18 cellular contexts compared by ENCODE assay signal in the genomic region with DNA sequence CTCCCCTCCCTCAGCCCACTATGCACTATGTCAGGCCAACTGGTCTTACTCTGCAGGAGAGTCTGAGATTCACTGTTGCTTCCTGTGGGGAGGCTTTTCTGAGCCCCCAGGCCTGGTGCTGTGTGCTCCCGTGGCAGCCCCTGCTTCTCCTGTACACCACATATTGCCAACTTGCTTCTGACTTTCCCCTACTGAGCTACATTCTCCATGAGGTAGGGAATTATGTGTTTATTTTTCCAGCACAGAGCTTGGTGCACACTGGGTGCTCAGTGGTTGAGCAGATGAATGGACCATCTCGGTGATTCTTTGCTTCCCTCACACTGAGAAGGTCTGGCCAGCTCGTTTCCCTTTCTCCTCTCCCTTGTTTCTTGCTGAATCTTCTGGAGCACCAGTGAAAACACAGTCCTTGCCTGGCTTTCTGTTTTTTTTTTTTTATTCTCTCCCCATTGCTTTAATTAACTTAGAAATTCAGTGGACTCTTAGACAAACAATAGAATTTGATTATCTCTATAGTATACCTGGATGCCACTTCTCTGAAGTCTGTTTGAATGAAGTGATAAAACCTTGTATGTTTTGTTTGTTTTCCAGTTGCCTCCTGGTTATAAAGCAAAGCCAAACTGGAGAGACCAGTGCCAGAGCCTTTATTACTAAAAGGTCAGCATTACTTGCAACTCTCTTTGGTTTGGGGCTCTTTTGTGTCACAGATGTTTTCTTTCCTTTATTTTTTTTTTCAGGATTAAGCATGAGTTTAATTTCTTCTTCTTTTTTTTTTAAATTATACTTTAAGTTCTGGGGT. TPM values are rescaled to one million over a fixed set of nuclear protein-coding genes. Genes with fewer than 3 reads are reported as not detected.
DNase-seq lines count a peak whose midpoint lies in the region; ATAC-seq, FAIRE-seq and TF ChIP-seq lines count a peak whose summit lies in the region.
"Had no signal": no experiment of that assay in that cellular context is flagged by ENCODE, and none has a peak within 500 bp of the region (broad histone marks: within the 10 kb centered on the region; RNA-seq: fewer than 3 reads in every experiment).

No MANE protein-coding gene starts in this region.

- no peak for TF ChIP-seq RAD21 in IMR-90 (IDR thresholded peaks at IDR 0.05; ENCODE audit: low read length)

- peaks cover 37% of the 10 kb centered on the region for H3K4me1 Mint-ChIP-seq in CD14-positive monocyte
- peaks cover 16% of the 10 kb centered on the region for H3K4me1 Mint-ChIP-seq in astrocyte (ENCODE audit: low read depth, unreplicated experiment)
- no peaks in the 10 kb centered on the region for H3K4me1 Mint-ChIP-seq in CD8-positive, alpha-beta T cell (ENCODE audit: low read depth)
- H3K4me1 Mint-ChIP-seq: activated CD4-positive, alpha-beta T cell treated with anti-CD3 and anti-CD28 coated beads, Interleukin-2, amount 10 ng/mL, durations not matched to agents 24 days and 14 days; activated naive CD8-positive, alpha-beta T cell treated with anti-CD3 and anti-CD28 coated beads, Interleukin-2, amount 10 ng/mL, durations not matched to agents 7 days and 5 days had no signal

- H3K14ac ChIP-seq in IMR-90 (replicated peaks; ENCODE audit: low read depth, low read length): peak overlapping the region; percentile 68; the same call in 1 of the 2 replicates
- H3K14ac ChIP-seq in mesenchymal stem cell (ENCODE audit: low read length in 2 of 2): peak overlapping the region in 1 of 2 experiments; percentile 73

- CTCF ChIA-PET in IMR-90 (lab: Yijun Ruan, JAX): interaction anchor here (0.6 kb wide), 2 partner anchors 100 to 125 kb away, joined by 3 to 4 read pairs; no protein-coding TSS in a partner anchor
- CTCF ChIA-PET in CD8-positive, alpha-beta T cell (lab: Charles Lee): no interaction called here

- FAIRE-seq in astrocyte (lab: Jason Lieb, UNC): no peak

- no peak; the same call in 1 of the 2 replicates for ATAC-seq in IMR-90 (ENCODE audit: low read depth)
- no peak for ATAC-seq in CD8-positive, alpha-beta T cell

- H3K9me3 ChIP-seq in IMR-90 (ENCODE audit: control insufficient read depth, insufficient read depth, low read length) (no peaks in the 10 kb centered on the region), astrocyte (ENCODE audit: insufficient read depth, low read depth, low read length) (no peaks in the 10 kb centered on the region), mesenchymal stem cell (ENCODE audit: control insufficient read depth, low read length) (peaks cover 2% of the 10 kb centered on the region), Karpas-422 (ENCODE audit: low read length) (no peaks in the 10 kb centered on the region)
- no peaks in the 10 kb centered on the region for H3K9me3 ChIP-seq in CD8-positive, alpha-beta T cell (ENCODE audit: low read length)

- H3K36me3 ChIP-seq in IMR-90 (ENCODE audit: control insufficient read depth, insufficient read depth, low read length) (no peaks in the 10 kb centered on the region), astrocyte (ENCODE audit: insufficient read depth, low read length) (no peaks in the 10 kb centered on the region), mesenchymal stem cell (ENCODE audit: control insufficient read depth in 1 of 2, insufficient read depth in 2 of 2, low read depth in 1 of 2, low read length in 2 of 2) (no peaks in the 10 kb centered on the region), Karpas-422 (ENCODE audit: insufficient read depth, low read length) (no peaks in the 10 kb centered on the region)
- H3K36me3 ChIP-seq in CD8-positive, alpha-beta T cell (ENCODE audit: insufficient read depth, low read length): no peaks in the 10 kb centered on the region

- no peaks in the 10 kb centered on the region for H3K9me2 ChIP-seq in Karpas-422 (replicated peaks; ENCODE audit: insufficient read depth, low read length)

- H2BK12ac ChIP-seq in mesenchymal stem cell (ENCODE audit: low read length in 2 of 2): peak overlapping the region; percentile 51 to 96

- no peak overlapping the region for H2AK9ac ChIP-seq in IMR-90 (replicated peaks; ENCODE audit: low read depth, low read length, poor library complexity)

- TF ChIP-seq CTCF in CD14-positive monocyte (IDR thresholded peaks at IDR 0.05): no peak
- TF ChIP-seq CTCF in IMR-90 (conservative IDR thresholded peaks at IDR 0.05; ENCODE audit: low read depth, low read length): no peak
- TF ChIP-seq CTCF in astrocyte (IDR thresholded peaks at IDR 0.05; ENCODE audit: insufficient read depth, low read depth, low read length): no peak
- TF ChIP-seq CTCF in CD8-positive, alpha-beta T cell (IDR thresholded peaks at IDR 0.05): no peak

- BruUV-seq in IMR-90 (replicated peaks; lab: Mats Ljungman, UMichigan): no TSS peak

- H3K27ac ChIP-seq in IMR-90 (ENCODE audit: insufficient read depth, low read length) (peak overlapping the region; percentile 46), astrocyte (ENCODE audit: low read depth, low read length) (peak overlapping the region; percentile 71), mesenchymal stem cell (ENCODE audit: low read length, poor library complexity, severe bottlenecking) (no peak overlapping the region), Karpas-422 (ENCODE audit: low read length) (no peak overlapping the region)
- H3K27ac ChIP-seq in CD8-positive, alpha-beta T cell (ENCODE audit: low read depth, low read length): no peak overlapping the region

- H2BK5ac ChIP-seq in IMR-90 (ENCODE audit: low read depth, low read length, poor library complexity, severe bottlenecking) (peak overlapping the region; percentile 22), mesenchymal stem cell (ENCODE audit: low read depth, low read length, poor library complexity, severe bottlenecking) (no peak overlapping the region)

- peak overlapping the region; percentile 54 for H2AFZ ChIP-seq in IMR-90 (replicated peaks; ENCODE audit: low read length, poor library complexity)
- peak overlapping the region; percentile 39 for H2AFZ ChIP-seq in astrocyte (ENCODE audit: low read depth, low read length)
- H2AFZ ChIP-seq in mesenchymal stem cell (ENCODE audit: low read depth, low read length): peak overlapping the region; percentile 29
- H2AFZ ChIP-seq in Karpas-422 (ENCODE audit: low read length): no peak overlapping the region

- H3K79me1 ChIP-seq in IMR-90 (ENCODE audit: low read depth in 1 of 2, low read length in 2 of 2): 0 out of 4 replicates have a peak, but pooled peaks cover 0 to 5% of the 10 kb centered on the region in 2 experiments
- no peaks in the 10 kb centered on the region for H3K79me1 ChIP-seq in mesenchymal stem cell (replicated peaks; ENCODE audit: low read length, poor library complexity, severe bottlenecking)

- H3K4ac ChIP-seq in IMR-90 (ENCODE audit: low read depth, low read length) (peak overlapping the region; percentile 61), mesenchymal stem cell (ENCODE audit: low read depth in 1 of 2, low read length in 2 of 2) (peak overlapping the region; percentile 29 to 76)

- H2BK120ac ChIP-seq in IMR-90 (ENCODE audit: low read depth, low read length): peak overlapping the region; percentile 63
- peak overlapping the region; percentile 21 for H2BK120ac ChIP-seq in mesenchymal stem cell (ENCODE audit: low read depth, low read length)

- H3K79me2 ChIP-seq in astrocyte (ENCODE audit: insufficient read depth, low read length) (no peaks in the 10 kb centered on the region), Karpas-422 (ENCODE audit: low read length) (no peaks in the 10 kb centered on the region)

- in situ Hi-C loops in IMR-90 (cut with MboI; ENCODE audit: low sequenced_read_pairs): no loop called here

- dilution Hi-C loops in IMR-90 (cut with HindIII; ENCODE audit: low sequenced_read_pairs, unreplicated experiment): no loop called here

- POLR2A ChIA-PET in IMR-90 (lab: Charles Lee; ENCODE audit: unreplicated experiment): no interaction called here
- POLR2A ChIA-PET in CD8-positive, alpha-beta T cell (lab: Charles Lee): no interaction called here

- H2BK15ac ChIP-seq in IMR-90 (ENCODE audit: low read depth, low read length) (no peak overlapping the region), mesenchymal stem cell (ENCODE audit: low read depth, poor library complexity, severe bottlenecking) (peak overlapping the region; percentile 30)

- peak overlapping the region; percentile 19; the same call in 1 of the 2 replicates for H3K56ac ChIP-seq in IMR-90 (ENCODE audit: extremely low read depth, insufficient read depth, low read length)

- peak overlapping the region; percentile 4 to 23; a peak in 2 of 4 replicates for H4K8ac ChIP-seq in IMR-90 (ENCODE audit: low read depth in 2 of 2, low read length in 2 of 2)
- H4K8ac ChIP-seq in mesenchymal stem cell (ENCODE audit: low read length): peak overlapping the region; percentile 74

- TF ChIP-seq POLR2A in IMR-90 (IDR thresholded peaks at IDR 0.05; ENCODE audit: low read depth, low read length): no peak

- H4K5ac ChIP-seq in IMR-90 (ENCODE audit: low read depth, low read length): no peak overlapping the region

- H2AK5ac ChIP-seq in IMR-90 (ENCODE audit: low read depth, low read length): peak overlapping the region; percentile 21
- H2AK5ac ChIP-seq in mesenchymal stem cell (ENCODE audit: low read length, severe bottlenecking): no peak overlapping the region

- intact Hi-C loops in CD14-positive monocyte (cut with micrococcal nuclease): no loop called here
- intact Hi-C loops in IMR-90 (cut with micrococcal nuclease): no loop called here
- intact Hi-C loops in CD8-positive, alpha-beta T cell (cut with DNase I, micrococcal nuclease): loop anchor here in 1 of 2 experiments (5.0 kb wide), 1 partner anchor 66 kb away; no protein-coding TSS in a partner anchor

- H3K4me3 ChIP-seq in IMR-90 (ENCODE audit: insufficient read depth, low read depth, low read length) (no peak overlapping the region), astrocyte (ENCODE audit: insufficient read depth, low read depth, low read length) (no peak overlapping the region), mesenchymal stem cell (ENCODE audit: insufficient read depth in 1 of 2, low read depth in 1 of 2, low read length in 2 of 2) (peak overlapping the region in 1 of 2 experiments; percentile 25), Karpas-422 (ENCODE audit: low read length) (no peak overlapping the region)
- H3K4me3 ChIP-seq in CD8-positive, alpha-beta T cell (ENCODE audit: low read depth, low read length): no peak overlapping the region

- peak overlapping the region; percentile 1; the same call in 1 of the 2 replicates for H3K18ac ChIP-seq in IMR-90 (ENCODE audit: low read depth, low read length)
- H3K18ac ChIP-seq in mesenchymal stem cell (ENCODE audit: low read depth in 1 of 2, low read length in 2 of 2): peak overlapping the region; percentile 17 to 79

- H4K91ac ChIP-seq in IMR-90 (ENCODE audit: insufficient read depth, low read depth, low read length) (no peak overlapping the region), mesenchymal stem cell (ENCODE audit: low read length) (peak overlapping the region; percentile 14)

- H3K4me2 ChIP-seq in IMR-90 (ENCODE audit: low read depth, low read length) (0 out of 2 replicates have a peak overlapping the region, but pooled peaks have one; percentile 2), astrocyte (ENCODE audit: low read length) (peak overlapping the region; percentile 72), mesenchymal stem cell (ENCODE audit: low read length, poor library complexity, severe bottlenecking) (no peak overlapping the region), Karpas-422 (ENCODE audit: low read depth, low read length, poor library complexity, severe bottlenecking) (no peak overlapping the region)

- H3K27me3 ChIP-seq in IMR-90 (ENCODE audit: control insufficient read depth, insufficient read depth, low read length): no peaks in the 10 kb centered on the region
- H3K27me3 ChIP-seq in astrocyte (ENCODE audit: insufficient read depth, low read length): no peaks in the 10 kb centered on the region
- no peaks in the 10 kb centered on the region for H3K27me3 ChIP-seq in mesenchymal stem cell (ENCODE audit: control insufficient read depth in 1 of 2, insufficient read depth in 1 of 2, low read length in 2 of 2)
- no peaks in the 10 kb centered on the region for H3K27me3 ChIP-seq in Karpas-422 (ENCODE audit: low read length)
- no peaks in the 10 kb centered on the region for H3K27me3 ChIP-seq in CD8-positive, alpha-beta T cell (ENCODE audit: insufficient read depth, low read length)

- peak overlapping the region; percentile 31 for H2BK20ac ChIP-seq in IMR-90 (ENCODE audit: low read depth, low read length)

- H3K4me1 ChIP-seq in IMR-90 (ENCODE audit: control insufficient read depth, insufficient read depth, low read length): peaks cover 16% of the 10 kb centered on the region
- peaks cover 19% of the 10 kb centered on the region for H3K4me1 ChIP-seq in astrocyte (ENCODE audit: insufficient read depth, low read length)
- H3K4me1 ChIP-seq in mesenchymal stem cell (ENCODE audit: control insufficient read depth, insufficient read depth, low read depth, low read length): peaks cover 10% of the 10 kb centered on the region
- no peaks in the 10 kb centered on the region for H3K4me1 ChIP-seq in Karpas-422 (ENCODE audit: low read length)
- H3K4me1 ChIP-seq in CD8-positive, alpha-beta T cell (ENCODE audit: insufficient read depth, low read length): no peaks in the 10 kb centered on the region

- peaks cover 0 to 6% (median 0%) of the 10 kb centered on the region in 7 donors for H3K9me3 Mint-ChIP-seq in CD14-positive monocyte
- peaks cover 5% of the 10 kb centered on the region for H3K9me3 Mint-ChIP-seq in astrocyte (ENCODE audit: unreplicated experiment)
- H3K9me3 Mint-ChIP-seq in CD8-positive, alpha-beta T cell: peaks cover 3% of the 10 kb centered on the region
- H3K9me3 Mint-ChIP-seq: activated naive CD8-positive, alpha-beta T cell treated with anti-CD3 and anti-CD28 coated beads, Interleukin-2, amount 10 ng/mL, durations not matched to agents 7 days and 5 days had no signal

- peaks cover 0 to 5% (median 3%) of the 10 kb centered on the region in 3 donors for H3K27me3 Mint-ChIP-seq in CD14-positive monocyte (ENCODE audit: low read depth in 3 of 3)
- no peaks in the 10 kb centered on the region for H3K27me3 Mint-ChIP-seq in astrocyte (ENCODE audit: low read depth, unreplicated experiment)
- no peaks in the 10 kb centered on the region for H3K27me3 Mint-ChIP-seq in CD8-positive, alpha-beta T cell (ENCODE audit: low read depth)

- H3K9ac ChIP-seq in IMR-90 (ENCODE audit: low read depth, low read length) (no peak overlapping the region), astrocyte (ENCODE audit: low read length) (peak overlapping the region; percentile 53), mesenchymal stem cell (ENCODE audit: low read length) (peak overlapping the region; percentile 58), Karpas-422 (ENCODE audit: low read length) (no peak overlapping the region)

- H4K20me1 ChIP-seq in IMR-90 (ENCODE audit: insufficient read depth, low read length) (no peaks in the 10 kb centered on the region; the same call in 1 of the 2 replicates), astrocyte (ENCODE audit: insufficient read depth, low read length) (no peaks in the 10 kb centered on the region), Karpas-422 (ENCODE audit: insufficient read depth, low read depth, low read length) (no peaks in the 10 kb centered on the region)

- WGBS in IMR-90 (ENCODE audit: extremely low coverage in 2 of 2, insufficient read length in 1 of 2), 2 experiments: 17% methylated on average over 2 of the region's 3 CpGs; no CpG with 5 or more reads in 1 of the 2 experiments
- 59% methylated on average over 2 of the region's 3 CpGs for WGBS in mesenchymal stem cell

- DNase-seq in CD14-positive monocyte (ENCODE audit: low spot score): no peak
- peak; percentile 16 for DNase-seq in IMR-90
- no peak for DNase-seq in astrocyte (ENCODE audit: low read depth)
- no peak for DNase-seq in mesenchymal stem cell
- no peak for DNase-seq in NCI-H2029 treated with DMSO at 0.1 percent for 48 hours (lab: John Stamatoyannopoulos, UW)
- no peak for DNase-seq in Karpas-422
- DNase-seq in CD8-positive, alpha-beta T cell: no peak
- no peak for DNase-seq in C1 segment of cervical spinal cord (lab: John Stamatoyannopoulos, UW)
- DNase-seq: activated CD4-positive, alpha-beta T cell treated with anti-CD3 and anti-CD28 coated beads, Interleukin-2, amount 10 ng/mL, durations not matched to agents 24 days and 14 days; activated naive CD8-positive, alpha-beta T cell treated with anti-CD3 and anti-CD28 coated beads, Interleukin-2, amount 10 ng/mL, durations not matched to agents 7 days and 5 days; activated T-cell treated with anti-CD3 and anti-CD28 coated beads for 4 hours; central memory CD4-positive, alpha-beta T cell; NCI-H2107; NCI-H82; retina; RPMI8226; stimulated activated CD4-positive, alpha-beta T cell treated with anti-CD3 and anti-CD28 coated beads, Interleukin-1b, Interleukin-23, amount 100 ng/mL, for 48 hours; substantia nigra had no signal

- H3K27ac Mint-ChIP-seq in CD14-positive monocyte (peak overlapping the region; percentile 92 to 98 (median 96)), astrocyte (ENCODE audit: unreplicated experiment) (peak overlapping the region; percentile 83)
- no peak overlapping the region for H3K27ac Mint-ChIP-seq in CD8-positive, alpha-beta T cell
- H3K27ac Mint-ChIP-seq: activated CD4-positive, alpha-beta T cell treated with anti-CD3 and anti-CD28 coated beads, Interleukin-2, amount 10 ng/mL, durations not matched to agents 24 days and 14 days; activated naive CD8-positive, alpha-beta T cell treated with anti-CD3 and anti-CD28 coated beads, Interleukin-2, amount 10 ng/mL, durations not matched to agents 7 days and 5 days had no signal

- peak overlapping the region in 1 of 2 donors; percentile 70 for H3K4me3 Mint-ChIP-seq in CD14-positive monocyte
- peak overlapping the region; percentile 37 for H3K4me3 Mint-ChIP-seq in astrocyte (ENCODE audit: unreplicated experiment)
- no peak overlapping the region for H3K4me3 Mint-ChIP-seq in CD8-positive, alpha-beta T cell
- H3K4me3 Mint-ChIP-seq: activated CD4-positive, alpha-beta T cell treated with anti-CD3 and anti-CD28 coated beads, Interleukin-2, amount 10 ng/mL, durations not matched to agents 24 days and 14 days; activated naive CD8-positive, alpha-beta T cell treated with anti-CD3 and anti-CD28 coated beads, Interleukin-2, amount 10 ng/mL, durations not matched to agents 7 days and 5 days had no signal

- H3K36me3 Mint-ChIP-seq in CD14-positive monocyte (no peaks in the 10 kb centered on the region), astrocyte (ENCODE audit: low read depth, unreplicated experiment) (peaks cover 4% of the 10 kb centered on the region)
- H3K36me3 Mint-ChIP-seq in CD8-positive, alpha-beta T cell: no peaks in the 10 kb centered on the region
- H3K36me3 Mint-ChIP-seq: activated naive CD8-positive, alpha-beta T cell treated with anti-CD3 and anti-CD28 coated beads, Interleukin-2, amount 10 ng/mL, durations not matched to agents 7 days and 5 days had no signal

- H3K9me1 ChIP-seq in IMR-90 (ENCODE audit: insufficient read depth, low read length): peaks cover 15% of the 10 kb centered on the region

- peak overlapping the region; percentile 39 for H3K23ac ChIP-seq in IMR-90 (ENCODE audit: low read depth, low read length)
- H3K23ac ChIP-seq in mesenchymal stem cell (ENCODE audit: low read length in 2 of 2): no peak overlapping the region

RNA-seq across cellular contexts. Expression of gene CNIH3, which starts 50.3 kb away (rescaled TPM):
- under 1 TPM in 1 of 2 donors, not detected in 1; 0.37 TPM for polyA plus RNA-seq in CD14-positive monocyte
- total RNA-seq in IMR-90 (2012; rRNA removed): 2.0 and 3.1 TPM in 2 replicates
- 2.9 and 3.1 TPM in 2 replicates for polyA plus RNA-seq in IMR-90 (2012; rRNA removed)
- 2.1 and 2.2 TPM in 2 replicates for polyA plus RNA-seq in IMR-90 (2012; cell fraction: cytosol; rRNA removed)
- 1.9 and 4.7 TPM in 2 replicates for polyA plus RNA-seq in IMR-90 (2012; cell fraction: nucleus; rRNA removed; ENCODE audit: low replicate concordance)
- 7.7 and 8.5 TPM in 2 replicates for total RNA-seq in astrocyte
- 5.4 TPM for polyA plus RNA-seq in mesenchymal stem cell (2013, experiment 1 of 2)
- polyA plus RNA-seq in mesenchymal stem cell (2013, experiment 2 of 2): 6.0 TPM
- 1.3 and 4.7 TPM in 2 replicates for total RNA-seq in Karpas-422 (2014; rRNA removed; shearing (Covaris generic); ENCODE audit: low replicate concordance)
- total RNA-seq in CD8-positive, alpha-beta T cell: 1 to 10 TPM; 1.3 to 1.6 TPM

Comparison
In these comparisons a context has a peak if more than half of its experiments do, and no peak if none do; other contexts are left out.
1. H3K27ac ChIP-seq: peak in IMR-90 (single experiment) and astrocyte (single experiment); none in mesenchymal stem cell (single experiment), Karpas-422 (single experiment) and CD8-positive, alpha-beta T cell (single experiment).
2. H3K4me2 ChIP-seq: peak in IMR-90 (single experiment) and astrocyte (single experiment); none in mesenchymal stem cell (single experiment) and Karpas-422 (single experiment).
3. H3K9ac ChIP-seq: peak in astrocyte (single experiment) and mesenchymal stem cell (single experiment); none in IMR-90 (single experiment) and Karpas-422 (single experiment).